19 cellular contexts compared by ENCODE assay signal in the genomic region with DNA sequence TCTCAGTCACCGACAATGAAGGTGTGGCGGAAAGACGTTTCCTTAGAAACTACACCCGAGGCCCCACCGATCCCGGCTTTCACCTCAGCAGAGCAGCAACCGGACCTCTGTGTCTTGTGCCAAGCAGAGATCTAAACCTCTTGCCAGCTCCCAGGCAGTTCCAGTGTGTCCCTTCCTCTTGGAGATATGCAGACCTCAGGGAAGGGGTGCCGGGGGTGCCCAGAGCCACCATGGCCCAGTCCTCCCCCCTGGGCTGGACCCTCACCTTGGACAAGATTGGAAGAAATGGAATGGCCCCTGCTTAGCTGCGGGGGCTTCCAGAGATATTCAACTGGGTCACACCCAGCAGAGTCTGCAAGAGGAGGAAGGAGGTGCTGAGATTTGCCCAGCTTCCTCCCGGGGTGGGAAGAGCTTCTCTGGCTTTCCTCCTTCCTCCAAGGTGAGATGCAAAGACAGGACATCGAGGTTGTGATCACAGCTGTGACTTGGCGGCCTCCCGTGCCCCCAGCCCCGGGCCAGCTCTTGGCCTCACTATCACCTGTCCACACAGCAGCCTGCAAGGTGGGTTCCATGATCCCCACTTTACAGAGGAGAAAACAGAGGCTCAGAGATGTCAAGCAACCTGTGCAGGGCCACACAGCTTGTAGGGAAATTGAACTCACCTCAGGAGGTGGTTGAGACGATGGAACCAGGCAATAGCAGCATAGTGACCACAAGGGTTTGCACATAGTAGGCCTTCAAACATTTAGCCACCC.
A peak's percentile ranks its signal among the peaks of the same experiment; 100 is the strongest.
DNase-seq lines count a peak whose midpoint lies in the region; ATAC-seq and TF ChIP-seq lines count a peak whose summit lies in the region.
"Had no signal": no experiment of that assay in that cellular context is flagged by ENCODE, and none has a peak within 500 bp of the region (broad histone marks: within the 10 kb centered on the region; RNA-seq: fewer than 3 reads in every experiment).

No MANE protein-coding gene starts in this region.

- TF ChIP-seq CTCF in endodermal cell (conservative IDR thresholded peaks at IDR 0.05) (no peak), neural progenitor cell (IDR thresholded peaks at IDR 0.05) (no peak), type B pancreatic cell (conservative IDR thresholded peaks at IDR 0.05) (no peak)

- H3K4me3 Mint-ChIP-seq in activated CD8-positive, alpha-beta memory T cell treated with anti-CD3 and anti-CD28 coated beads, Interleukin-2, amount 10 ng/mL, durations not matched to agents 7 days and 5 days, result no peak overlapping the region
- H3K4me3 Mint-ChIP-seq in endodermal cell, result no peak overlapping the region
- H3K4me3 Mint-ChIP-seq in neural progenitor cell, result no peak overlapping the region
- no peak overlapping the region for H3K4me3 Mint-ChIP-seq in type B pancreatic cell
- H3K4me3 Mint-ChIP-seq: CD4-positive, CD25-positive, alpha-beta regulatory T cell had no signal

- CTCF ChIA-PET in activated CD8-positive, alpha-beta memory T cell treated with anti-CD3 and anti-CD28 coated beads, Interleukin-2, amount 10 ng/mL, durations not matched to agents 7 days and 5 days (lab: Charles Lee), result no interaction called here

- H3K79me2 ChIP-seq in neural progenitor cell (ENCODE audit: low read depth), result no peaks in the 10 kb centered on the region

- no peaks in the 10 kb centered on the region for H3K36me3 Mint-ChIP-seq in activated CD8-positive, alpha-beta memory T cell treated with anti-CD3 and anti-CD28 coated beads, Interleukin-2, amount 10 ng/mL, durations not matched to agents 7 days and 5 days
- H3K36me3 Mint-ChIP-seq in endodermal cell (ENCODE audit: low read depth) (peaks cover 2% of the 10 kb centered on the region), neural progenitor cell (no peaks in the 10 kb centered on the region), type B pancreatic cell (no peaks in the 10 kb centered on the region)
- H3K36me3 Mint-ChIP-seq: CD4-positive, CD25-positive, alpha-beta regulatory T cell had no signal

- no peak overlapping the region for H3K27ac Mint-ChIP-seq in activated CD8-positive, alpha-beta memory T cell treated with anti-CD3 and anti-CD28 coated beads, Interleukin-2, amount 10 ng/mL, durations not matched to agents 7 days and 5 days
- H3K27ac Mint-ChIP-seq in endodermal cell, result peak overlapping the region; percentile 48
- peak overlapping the region; percentile 70 for H3K27ac Mint-ChIP-seq in neural progenitor cell
- no peak overlapping the region for H3K27ac Mint-ChIP-seq in type B pancreatic cell
- H3K27ac Mint-ChIP-seq: CD4-positive, CD25-positive, alpha-beta regulatory T cell had no signal

- H3K27me3 Mint-ChIP-seq in activated CD8-positive, alpha-beta memory T cell treated with anti-CD3 and anti-CD28 coated beads, Interleukin-2, amount 10 ng/mL, durations not matched to agents 7 days and 5 days, result no peaks in the 10 kb centered on the region
- H3K27me3 Mint-ChIP-seq in endodermal cell (ENCODE audit: insufficient read depth) (no peaks in the 10 kb centered on the region), neural progenitor cell (ENCODE audit: insufficient read depth, low read depth) (peaks cover 24% of the 10 kb centered on the region), type B pancreatic cell (peaks cover 17% of the 10 kb centered on the region)
- H3K27me3 Mint-ChIP-seq: CD4-positive, CD25-positive, alpha-beta regulatory T cell had no signal

- H3K9me3 ChIP-seq in endodermal cell (ENCODE audit: control insufficient read depth, low read length) (peaks cover 24% of the 10 kb centered on the region), neural progenitor cell (ENCODE audit: low read depth) (no peaks in the 10 kb centered on the region)
- H3K9me3 ChIP-seq: MG63 had no signal

- H3F3A ChIP-seq in neural progenitor cell (ENCODE audit: low read depth), result no peaks in the 10 kb centered on the region

- H3K36me3 ChIP-seq in endodermal cell (ENCODE audit: control insufficient read depth, insufficient read depth, low read length), result no peaks in the 10 kb centered on the region
- H3K36me3 ChIP-seq in neural progenitor cell, result no peaks in the 10 kb centered on the region
- H3K36me3 ChIP-seq: MG63 had no signal

- no peaks in the 10 kb centered on the region for H3K9me3 Mint-ChIP-seq in activated CD8-positive, alpha-beta memory T cell treated with anti-CD3 and anti-CD28 coated beads, Interleukin-2, amount 10 ng/mL, durations not matched to agents 7 days and 5 days (ENCODE audit: low read depth)
- H3K9me3 Mint-ChIP-seq in endodermal cell, result peaks cover 18% of the 10 kb centered on the region
- H3K9me3 Mint-ChIP-seq in neural progenitor cell, result peaks cover 11% of the 10 kb centered on the region
- no peaks in the 10 kb centered on the region for H3K9me3 Mint-ChIP-seq in type B pancreatic cell

- H3K4me1 ChIP-seq in endodermal cell (ENCODE audit: control insufficient read depth, insufficient read depth, low read length) (peaks cover 12% of the 10 kb centered on the region), neural progenitor cell (peaks cover 18% of the 10 kb centered on the region)

- no peaks in the 10 kb centered on the region for H3K27me3 ChIP-seq in endodermal cell (ENCODE audit: control insufficient read depth, insufficient read depth, low read length, poor library complexity, severe bottlenecking)
- H3K27me3 ChIP-seq in neural progenitor cell, result no peaks in the 10 kb centered on the region
- H3K27me3 ChIP-seq: MG63 had no signal

- DNase-seq in activated CD8-positive, alpha-beta memory T cell treated with anti-CD3 and anti-CD28 coated beads, Interleukin-2, amount 10 ng/mL, durations not matched to agents 7 days and 5 days, result peak; percentile 33
- DNase-seq in activated CD8-positive, alpha-beta memory T cell treated with anti-CD3 and anti-CD28 coated beads, Interleukin-2, amount 50 U/mL, for 48 hours, result no peak
- DNase-seq in endodermal cell (no peak), neural progenitor cell (ENCODE audit: low spot score) (no peak), type B pancreatic cell (ENCODE audit: extremely low spot score, unreplicated experiment) (peak; percentile 62), left lobe of liver (ENCODE audit: low spot score) (no peak), SKM-1 treated with dmso at 0.1 percent for 144 hours (lab: John Stamatoyannopoulos, UW; ENCODE audit: unreplicated experiment) (no peak), COLO829 (ENCODE audit: low spot score) (no peak)
- DNase-seq: Calu3; CD4-positive, CD25-positive, alpha-beta regulatory T cell; MG63; NCI-H1105; NCI-H187; NCI-H2171; NCI-H446 treated with DMSO at 0.1 percent for 48 hours; NCI-H748 treated with DMSO at 0.1 percent for 48 hours; PC-3 had no signal

- H4K20me1 ChIP-seq in neural progenitor cell (ENCODE audit: low read depth), result no peaks in the 10 kb centered on the region

- no peaks in the 10 kb centered on the region for H3K4me1 Mint-ChIP-seq in activated CD8-positive, alpha-beta memory T cell treated with anti-CD3 and anti-CD28 coated beads, Interleukin-2, amount 10 ng/mL, durations not matched to agents 7 days and 5 days
- H3K4me1 Mint-ChIP-seq in endodermal cell, result peaks cover 20% of the 10 kb centered on the region
- H3K4me1 Mint-ChIP-seq in neural progenitor cell, result peaks cover 38% of the 10 kb centered on the region
- peaks cover 17% of the 10 kb centered on the region for H3K4me1 Mint-ChIP-seq in type B pancreatic cell (ENCODE audit: unreplicated experiment)
- H3K4me1 Mint-ChIP-seq: CD4-positive, CD25-positive, alpha-beta regulatory T cell had no signal

- ATAC-seq in activated CD8-positive, alpha-beta memory T cell treated with anti-CD3 and anti-CD28 coated beads, Interleukin-2, amount 10 ng/mL, durations not matched to agents 7 days and 5 days, result no peak
- no peak for ATAC-seq in left lobe of liver
- ATAC-seq: GM12878, HCT116, PC-3 had no signal

- H3K27ac ChIP-seq in endodermal cell (ENCODE audit: low read depth, low read length) (no peak overlapping the region), neural progenitor cell (no peak overlapping the region)

- no peak overlapping the region for H3K4me2 ChIP-seq in neural progenitor cell

- H3K4me3 ChIP-seq in endodermal cell (ENCODE audit: low read length) (no peak overlapping the region), neural progenitor cell (no peak overlapping the region)
- H3K4me3 ChIP-seq: GM12878, MG63 had no signal

- H3K9ac ChIP-seq in endodermal cell (ENCODE audit: extremely low read depth, low read length, poor library complexity, severe bottlenecking) (no peak overlapping the region), neural progenitor cell (no peak overlapping the region)

- WGBS in endodermal cell (ENCODE audit: insufficient coverage in 1 of 2, insufficient read length in 1 of 2), 2 experiments, result 92 to 98% methylated on average over 8 to 15 of the region's 15 CpGs

- H2AFZ ChIP-seq in neural progenitor cell (replicated peaks), result no peak overlapping the region

Comparison
In these comparisons a context has a peak if more than half of its experiments do, and no peak if none do; other contexts are left out.
1. DNase-seq: peak in activated CD8-positive, alpha-beta memory T cell treated with anti-CD3 and anti-CD28 coated beads, Interleukin-2, amount 10 ng/mL, durations not matched to agents 7 days and 5 days (single experiment) and type B pancreatic cell (single experiment); none in activated CD8-positive, alpha-beta memory T cell treated with anti-CD3 and anti-CD28 coated beads, Interleukin-2, amount 50 U/mL, for 48 hours (single experiment), endodermal cell (single experiment), neural progenitor cell (single experiment), left lobe of liver (single experiment), SKM-1 treated with dmso at 0.1 percent for 144 hours (single experiment) and COLO829 (single experiment).
2. H3K27ac Mint-ChIP-seq: peak in endodermal cell (single experiment) and neural progenitor cell (single experiment); none in activated CD8-positive, alpha-beta memory T cell treated with anti-CD3 and anti-CD28 coated beads, Interleukin-2, amount 10 ng/mL, durations not matched to agents 7 days and 5 days (single experiment) and type B pancreatic cell (single experiment).